8 cellular contexts compared by ENCODE assay signal in genomic region chr12:48818831-48819590, GRCh38. TPM values are rescaled to one million over a fixed set of nuclear protein-coding genes. Genes with fewer than 3 reads are reported as not detected.
DNase-seq lines count a peak whose midpoint lies in the region; ATAC-seq, FAIRE-seq and TF ChIP-seq lines count a peak whose summit lies in the region.

No MANE protein-coding gene starts in this region.

- peaks cover 19% of the 10 kb centered on the region for H3K27me3 Mint-ChIP-seq in activated CD8-positive, alpha-beta T cell treated with anti-CD3 and anti-CD28 coated beads for 36 hours

- H3K36me3 ChIP-seq in A673 (ENCODE audit: insufficient read depth, low read length, poor library complexity, severe bottlenecking): no peaks in the 10 kb centered on the region
- H3K36me3 ChIP-seq in GM23248 (ENCODE audit: low read depth): no peaks in the 10 kb centered on the region
- peaks cover 0 to 11% of the 10 kb centered on the region in 2 donors for H3K36me3 ChIP-seq in gastroesophageal sphincter
- H3K36me3 ChIP-seq in small intestine (ENCODE audit: control insufficient read depth in 2 of 2, insufficient read depth in 2 of 2, low read length in 2 of 2): no peaks in the 10 kb centered on the region

- TF ChIP-seq POLR2A in gastroesophageal sphincter (IDR thresholded peaks at IDR 0.05) (no peak), GM18505 (IDR thresholded peaks at IDR 0.05; ENCODE audit: borderline replicate concordance, extremely low read depth, insufficient read depth, insufficient read length) (no peak)

- 23 to 62% methylated on average over 14 to 37 of the region's 37 CpGs for WGBS in GM23248 (ENCODE audit: low coverage in 1 of 2, low lambda C conversion rate in 2 of 2, missing lambda C conversion rate in 2 of 2), 2 experiments
- WGBS in gastroesophageal sphincter (ENCODE audit: low coverage in 1 of 2), 2 donors: 60 to 86% methylated on average over 3 to 5 of the region's 37 CpGs
- 19 to 22% (median 20%) methylated on average over 31 to 37 of the region's 37 CpGs for WGBS in small intestine, 3 donors

- H3K9ac ChIP-seq in GM23248: peak overlapping the region; percentile 71

- DNase-seq in A673 (ENCODE audit: low spot score) (peak; percentile 27), GM23248 (peak; percentile 43), small intestine (no peak)
- peak; percentile 45 for DNase-seq in activated CD8-positive, alpha-beta T cell treated with anti-CD3 and anti-CD28 coated beads for 36 hours

- POLR2A ChIA-PET in A673 (lab: Charles Lee; ENCODE audit: low non-redundant PET): no interaction called here
- POLR2A ChIA-PET in activated CD8-positive, alpha-beta T cell treated with anti-CD3 and anti-CD28 coated beads for 36 hours (lab: Charles Lee): interaction anchor here (0.7 to 1.5 kb wide), 3 partner anchors 10 to 46 kb away, joined by 3 read pairs; partner anchors contain the start of gene DDX23

- ATAC-seq in activated CD8-positive, alpha-beta T cell treated with anti-CD3 and anti-CD28 coated beads for 36 hours: no peak
- ATAC-seq in gastroesophageal sphincter (no peak), GM21717 (IDR thresholded peaks at IDR 0.05; ENCODE audit: unreplicated experiment) (no peak), GM18505 (IDR thresholded peaks at IDR 0.05; ENCODE audit: unreplicated experiment) (no peak), GM21723 (IDR thresholded peaks at IDR 0.05; ENCODE audit: unreplicated experiment) (no peak)

- H3K9me3 ChIP-seq in A673 (ENCODE audit: low read depth, low read length, poor library complexity, severe bottlenecking): no peaks in the 10 kb centered on the region
- no peaks in the 10 kb centered on the region for H3K9me3 ChIP-seq in GM23248 (ENCODE audit: low read depth)
- no peaks in the 10 kb centered on the region for H3K9me3 ChIP-seq in gastroesophageal sphincter
- no peaks in the 10 kb centered on the region for H3K9me3 ChIP-seq in small intestine (ENCODE audit: control insufficient read depth, low read depth)

- H3K4me1 Mint-ChIP-seq in activated CD8-positive, alpha-beta T cell treated with anti-CD3 and anti-CD28 coated beads for 36 hours (ENCODE audit: low read depth): peaks cover 28% of the 10 kb centered on the region

- H3K4me3 Mint-ChIP-seq in activated CD8-positive, alpha-beta T cell treated with anti-CD3 and anti-CD28 coated beads for 36 hours: peak overlapping the region; percentile 67

- peaks cover 32% of the 10 kb centered on the region for H3K79me2 ChIP-seq in GM23248 (ENCODE audit: insufficient read depth)

- H3K27me3 ChIP-seq in A673 (replicated peaks; ENCODE audit: insufficient read depth, low read depth, low read length, poor library complexity) (no peaks in the 10 kb centered on the region), GM23248 (replicated peaks; ENCODE audit: insufficient read depth) (no peaks in the 10 kb centered on the region), gastroesophageal sphincter (no peaks in the 10 kb centered on the region), small intestine (ENCODE audit: control insufficient read depth in 2 of 2, insufficient read depth in 2 of 2, low read length in 2 of 2) (no peaks in the 10 kb centered on the region)

- CTCF ChIA-PET in A673 (lab: Charles Lee): interaction anchor here (0.6 kb wide), 1 partner anchor 33 kb away, joined by 6 read pairs; the partner anchor contains the start of gene DDX23
- CTCF ChIA-PET in activated CD8-positive, alpha-beta T cell treated with anti-CD3 and anti-CD28 coated beads for 36 hours (lab: Charles Lee): interaction anchor here (0.7 to 1.7 kb wide), 9 partner anchors 9 to 159 kb away, joined by 3 to 7 read pairs (median 3); partner anchors contain the start of gene WNT1

- TF ChIP-seq CTCF in A673 (conservative IDR thresholded peaks at IDR 0.05; ENCODE audit: low read depth, low read length): peak; percentile 41
- TF ChIP-seq CTCF in activated CD8-positive, alpha-beta T cell treated with anti-CD3 and anti-CD28 coated beads for 36 hours (IDR thresholded peaks at IDR 0.05): no peak
- peak in 1 of 4 experiments; percentile 15 for TF ChIP-seq CTCF in gastroesophageal sphincter (IDR thresholded peaks at IDR 0.05)

- no peaks in the 10 kb centered on the region for H3F3A ChIP-seq in GM23248 (ENCODE audit: insufficient read depth)

- no peaks in the 10 kb centered on the region for H3K9me2 ChIP-seq in GM23248 (ENCODE audit: insufficient read depth)

- no peak for TF ChIP-seq EP300 in gastroesophageal sphincter (IDR thresholded peaks at IDR 0.05)

- peak overlapping the region; percentile 90 for H2AFZ ChIP-seq in GM23248

- intact Hi-C loops in A673 (cut with micrococcal nuclease; ENCODE audit: unreplicated experiment): no loop called here
- intact Hi-C loops in activated CD8-positive, alpha-beta T cell treated with anti-CD3 and anti-CD28 coated beads for 36 hours (cut with micrococcal nuclease): no loop called here

- H3K4me2 ChIP-seq in GM23248 (ENCODE audit: unreplicated experiment): peak overlapping the region; percentile 85

- in situ Hi-C loops in GM23248 (cut with MboI): no loop called here

- no peaks in the 10 kb centered on the region for H3K36me3 Mint-ChIP-seq in activated CD8-positive, alpha-beta T cell treated with anti-CD3 and anti-CD28 coated beads for 36 hours (ENCODE audit: low read depth)

- no peak overlapping the region for H3K27ac Mint-ChIP-seq in activated CD8-positive, alpha-beta T cell treated with anti-CD3 and anti-CD28 coated beads for 36 hours

- FAIRE-seq in small intestine (lab: Jason Lieb, UNC): no peak

- H3K4me1 ChIP-seq in A673 (ENCODE audit: insufficient read depth, low read length, poor library complexity, severe bottlenecking) (peaks cover 25% of the 10 kb centered on the region), GM23248 (ENCODE audit: insufficient read depth) (peaks cover 5% of the 10 kb centered on the region), gastroesophageal sphincter (peaks cover 0 to 43% (median 26%) of the 10 kb centered on the region in 3 donors), small intestine (ENCODE audit: control insufficient read depth in 2 of 2, insufficient read depth in 1 of 2, low read depth in 1 of 2, low read length in 1 of 2) (peaks cover 0 to 10% of the 10 kb centered on the region in 2 donors)

- no peaks in the 10 kb centered on the region for H4K20me1 ChIP-seq in GM23248 (ENCODE audit: insufficient read depth)

- H3K4me3 ChIP-seq in A673 (ENCODE audit: low read depth, low read length, poor library complexity, severe bottlenecking) (peak overlapping the region; percentile 85), GM23248 (peak overlapping the region; percentile 95), gastroesophageal sphincter (peak overlapping the region; percentile 45 to 63), small intestine (ENCODE audit: low read depth in 1 of 2, low read length in 2 of 2) (peak overlapping the region; percentile 42 to 73)

- no TSS peak for BruUV-seq in A673 (replicated peaks; lab: Mats Ljungman, UMichigan)

- no peaks in the 10 kb centered on the region for H3K9me3 Mint-ChIP-seq in activated CD8-positive, alpha-beta T cell treated with anti-CD3 and anti-CD28 coated beads for 36 hours

- H3K27ac ChIP-seq in A673 (ENCODE audit: low read depth, low read length, poor library complexity, severe bottlenecking): peak overlapping the region; percentile 31
- no peak overlapping the region for H3K27ac ChIP-seq in GM23248
- peak overlapping the region in 3 of 4 donors; percentile 64 to 80 (median 76) for H3K27ac ChIP-seq in gastroesophageal sphincter
- H3K27ac ChIP-seq in small intestine (ENCODE audit: low read depth in 1 of 2, low read length in 1 of 2): no peak overlapping the region

RNA-seq across cellular contexts. Expression of gene CACNB3, which starts 0.7 kb away (rescaled TPM):
- total RNA-seq in A673 (2021) (23.8 and 32.4 TPM in 2 replicates), gastroesophageal sphincter (10 to 100 TPM in 3 of 4 donors, 1 to 10 TPM in 1; 9.4 to 39.2 (median 30.1) TPM)
- total RNA-seq in GM23248 (2014; rRNA removed; shearing (Covaris generic)): 18.6 and 26.8 TPM in 2 replicates
- polyA plus RNA-seq in GM23248 (2016; fragmentation: Nextera tagmentation; extraction: Ambion mirVana) (22.4 and 22.6 TPM in 2 replicates), small intestine (10 to 100 TPM; 11.6 to 12.1 (median 11.9) TPM)
- total RNA-seq in activated CD8-positive, alpha-beta T cell treated with anti-CD3 and anti-CD28 coated beads for 36 hours: 1 to 10 TPM; 7.7 to 8.2 TPM

RNA-seq across cellular contexts. Expression of gene ADCY6, which starts 30.1 kb away (rescaled TPM):
- total RNA-seq in A673 (2021) (6.8 and 12.8 TPM in 2 replicates), gastroesophageal sphincter (10 to 100 TPM; 21.9 to 33.0 (median 29.0) TPM)
- 24.8 and 25.8 TPM in 2 replicates for total RNA-seq in GM23248 (2014; rRNA removed; shearing (Covaris generic))
- polyA plus RNA-seq in GM23248 (2016; fragmentation: Nextera tagmentation; extraction: Ambion mirVana) (4.1 TPM in 2 replicates), small intestine (10 to 100 TPM; 14.1 to 27.7 (median 20.1) TPM)
- not detected for total RNA-seq in activated CD8-positive, alpha-beta T cell treated with anti-CD3 and anti-CD28 coated beads for 36 hours

RNA-seq across cellular contexts. Expression of gene DDX23, which starts 33.0 kb away (rescaled TPM):
- total RNA-seq in A673 (2021) (111 and 135 TPM in 2 replicates), gastroesophageal sphincter (10 to 100 TPM; 66.8 to 85.8 (median 73.0) TPM)
- total RNA-seq in GM23248 (2014; rRNA removed; shearing (Covaris generic)): 56.5 and 61.0 TPM in 2 replicates
- polyA plus RNA-seq in GM23248 (2016; fragmentation: Nextera tagmentation; extraction: Ambion mirVana) (32.1 and 34.2 TPM in 2 replicates), small intestine (10 to 100 TPM; 53.2 to 59.3 (median 55.0) TPM)
- 10 to 100 TPM; 84.5 to 95.6 TPM for total RNA-seq in activated CD8-positive, alpha-beta T cell treated with anti-CD3 and anti-CD28 coated beads for 36 hours

RNA-seq across cellular contexts. Expression of gene RND1, which starts 46.7 kb away (rescaled TPM):
- total RNA-seq in A673 (2021) (2.0 and 2.7 TPM in 2 replicates), gastroesophageal sphincter (1 to 10 TPM in 1 of 4 donors, under 1 TPM in 1, not detected in 2; 0.19 to 1.9 TPM)
- 0.32 TPM in 1 of 2 replicates, not detected in the other for total RNA-seq in GM23248 (2014; rRNA removed; shearing (Covaris generic))
- polyA plus RNA-seq in GM23248 (2016; fragmentation: Nextera tagmentation; extraction: Ambion mirVana) (0.13 TPM in 1 of 2 replicates, not detected in the other), small intestine (1 to 10 TPM; 3.8 to 6.3 (median 4.9) TPM)
- 1 to 10 TPM; 2.3 to 3.2 TPM for total RNA-seq in activated CD8-positive, alpha-beta T cell treated with anti-CD3 and anti-CD28 coated beads for 36 hours

Comparison
In these comparisons a context has a peak if more than half of its experiments do, and no peak if none do; other contexts are left out.
1. H3K27ac ChIP-seq: peak in A673 (single experiment) and gastroesophageal sphincter (3 of 4); none in GM23248 (single experiment) and small intestine (0 of 2).
2. Peak in every context shown above with its lines, with median percentiles within 50 percentile points of each other: H3K4me3 ChIP-seq.